ENCODE assay signal across 1 cellular context in the genomic region with DNA sequence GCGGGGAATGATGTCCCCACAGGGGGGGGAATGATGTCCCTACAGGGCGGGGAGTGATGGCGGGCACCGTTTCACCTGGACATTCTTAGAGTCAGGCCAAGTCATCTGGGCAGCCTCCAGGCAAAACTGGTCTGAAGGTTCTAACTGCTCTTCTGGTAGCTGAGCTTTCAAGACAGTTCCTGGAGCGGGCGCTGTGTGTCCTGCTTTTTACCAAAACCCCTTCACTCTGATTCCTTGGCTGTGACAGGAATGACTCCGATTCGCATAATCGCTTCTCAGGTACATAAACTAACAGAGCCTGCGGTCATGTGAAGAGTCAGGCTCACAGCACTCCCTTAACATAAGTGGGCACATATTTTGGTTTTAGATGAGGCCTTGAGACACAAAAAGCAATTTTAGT.
TF ChIP-seq lines count a peak whose summit lies in the region.

No MANE protein-coding gene starts in this region.

TF ChIP-seq in WTC11, 78 proteins besides CTCF, POLR2A, EP300 and RAD21 (continued from another document):
- TF ChIP-seq, protein P1, sequence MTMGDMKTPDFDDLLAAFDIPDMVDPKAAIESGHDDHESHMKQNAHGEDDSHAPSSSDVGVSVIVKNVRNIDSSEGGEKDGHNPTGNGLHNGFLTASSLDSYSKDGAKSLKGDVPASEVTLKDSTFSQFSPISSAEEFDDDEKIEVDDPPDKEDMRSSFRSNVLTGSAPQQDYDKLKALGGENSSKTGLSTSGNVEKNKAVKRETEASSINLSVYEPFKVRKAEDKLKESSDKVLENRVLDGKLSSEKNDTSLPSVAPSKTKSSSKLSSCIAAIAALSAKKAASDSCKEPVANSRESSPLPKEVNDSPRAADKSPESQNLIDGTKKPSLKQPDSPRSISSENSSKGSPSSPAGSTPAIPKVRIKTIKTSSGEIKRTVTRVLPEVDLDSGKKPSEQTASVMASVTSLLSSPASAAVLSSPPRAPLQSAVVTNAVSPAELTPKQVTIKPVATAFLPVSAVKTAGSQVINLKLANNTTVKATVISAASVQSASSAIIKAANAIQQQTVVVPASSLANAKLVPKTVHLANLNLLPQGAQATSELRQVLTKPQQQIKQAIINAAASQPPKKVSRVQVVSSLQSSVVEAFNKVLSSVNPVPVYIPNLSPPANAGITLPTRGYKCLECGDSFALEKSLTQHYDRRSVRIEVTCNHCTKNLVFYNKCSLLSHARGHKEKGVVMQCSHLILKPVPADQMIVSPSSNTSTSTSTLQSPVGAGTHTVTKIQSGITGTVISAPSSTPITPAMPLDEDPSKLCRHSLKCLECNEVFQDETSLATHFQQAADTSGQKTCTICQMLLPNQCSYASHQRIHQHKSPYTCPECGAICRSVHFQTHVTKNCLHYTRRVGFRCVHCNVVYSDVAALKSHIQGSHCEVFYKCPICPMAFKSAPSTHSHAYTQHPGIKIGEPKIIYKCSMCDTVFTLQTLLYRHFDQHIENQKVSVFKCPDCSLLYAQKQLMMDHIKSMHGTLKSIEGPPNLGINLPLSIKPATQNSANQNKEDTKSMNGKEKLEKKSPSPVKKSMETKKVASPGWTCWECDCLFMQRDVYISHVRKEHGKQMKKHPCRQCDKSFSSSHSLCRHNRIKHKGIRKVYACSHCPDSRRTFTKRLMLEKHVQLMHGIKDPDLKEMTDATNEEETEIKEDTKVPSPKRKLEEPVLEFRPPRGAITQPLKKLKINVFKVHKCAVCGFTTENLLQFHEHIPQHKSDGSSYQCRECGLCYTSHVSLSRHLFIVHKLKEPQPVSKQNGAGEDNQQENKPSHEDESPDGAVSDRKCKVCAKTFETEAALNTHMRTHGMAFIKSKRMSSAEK (CRISPR knock-in tag; IDR thresholded peaks at IDR 0.05; ENCODE audit: borderline replicate concordance): no peak
- TF ChIP-seq EMX1 (CRISPR knock-in tag; IDR thresholded peaks at IDR 0.05): no peak
- TF ChIP-seq, protein P2, sequence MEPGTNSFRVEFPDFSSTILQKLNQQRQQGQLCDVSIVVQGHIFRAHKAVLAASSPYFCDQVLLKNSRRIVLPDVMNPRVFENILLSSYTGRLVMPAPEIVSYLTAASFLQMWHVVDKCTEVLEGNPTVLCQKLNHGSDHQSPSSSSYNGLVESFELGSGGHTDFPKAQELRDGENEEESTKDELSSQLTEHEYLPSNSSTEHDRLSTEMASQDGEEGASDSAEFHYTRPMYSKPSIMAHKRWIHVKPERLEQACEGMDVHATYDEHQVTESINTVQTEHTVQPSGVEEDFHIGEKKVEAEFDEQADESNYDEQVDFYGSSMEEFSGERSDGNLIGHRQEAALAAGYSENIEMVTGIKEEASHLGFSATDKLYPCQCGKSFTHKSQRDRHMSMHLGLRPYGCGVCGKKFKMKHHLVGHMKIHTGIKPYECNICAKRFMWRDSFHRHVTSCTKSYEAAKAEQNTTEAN (CRISPR knock-in tag; IDR thresholded peaks at IDR 0.05): no peak
- TF ChIP-seq, protein P3, sequence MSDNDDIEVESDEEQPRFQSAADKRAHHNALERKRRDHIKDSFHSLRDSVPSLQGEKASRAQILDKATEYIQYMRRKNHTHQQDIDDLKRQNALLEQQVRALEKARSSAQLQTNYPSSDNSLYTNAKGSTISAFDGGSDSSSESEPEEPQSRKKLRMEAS (CRISPR knock-in tag; IDR thresholded peaks at IDR 0.05): no peak
